Comparison of ENCODE assay signal across 8 cellular contexts in the genomic region with DNA sequence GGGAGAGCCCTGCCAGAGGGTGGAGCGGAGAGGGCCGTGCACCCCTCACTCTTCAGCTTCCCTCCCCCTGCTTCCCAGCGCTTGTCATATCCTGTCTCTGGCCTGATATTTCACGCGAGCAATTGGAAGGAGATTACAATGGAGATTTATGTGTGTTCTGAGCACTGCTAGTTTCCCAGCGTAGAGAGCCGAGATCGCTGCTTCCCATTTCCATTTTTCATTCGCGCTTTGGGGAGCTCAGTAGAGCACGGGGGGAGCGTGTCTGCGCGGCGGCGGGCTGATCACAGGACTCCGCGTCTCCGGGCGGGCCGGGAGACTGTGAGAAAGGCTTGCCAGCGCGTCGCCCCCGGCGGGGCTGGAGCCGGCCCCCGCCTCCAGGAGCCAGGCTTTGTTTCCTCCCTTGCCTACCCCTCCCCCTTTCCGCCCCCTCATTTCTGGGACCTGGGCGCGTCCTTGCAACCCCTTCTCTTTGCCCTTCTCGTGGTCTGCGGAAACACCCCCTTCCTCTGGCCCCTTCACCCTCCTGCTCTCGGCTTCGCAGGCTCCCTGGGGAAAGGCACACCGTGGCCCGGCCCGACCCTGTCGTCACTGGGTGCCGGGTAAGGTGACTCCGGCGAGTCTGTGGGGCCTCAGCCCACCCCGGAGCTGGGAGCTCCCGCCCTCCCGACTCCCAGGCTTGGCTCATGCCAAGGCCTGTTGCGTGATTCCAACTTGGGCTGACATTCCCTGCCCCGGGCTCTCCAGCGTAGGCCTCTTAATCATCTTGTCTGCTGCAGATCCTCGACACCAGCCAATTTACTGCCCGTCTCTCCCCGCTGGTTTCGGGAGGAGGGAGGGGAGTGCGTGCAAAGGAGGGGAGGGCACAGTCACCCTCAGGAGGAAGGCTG. TPM values are rescaled to one million over a fixed set of nuclear protein-coding genes. Genes with fewer than 3 reads are reported as not detected.
A peak's percentile ranks its signal among the peaks of the same experiment; 100 is the strongest.
DNase-seq lines count a peak whose midpoint lies in the region; ATAC-seq, FAIRE-seq and TF ChIP-seq lines count a peak whose summit lies in the region.

No MANE protein-coding gene starts in this region.

- H3K4me1 ChIP-seq in CD8-positive, alpha-beta memory T cell (ENCODE audit: insufficient read depth, low read length) = peaks cover 72% of the 10 kb centered on the region
- peaks cover 44 to 67% of the 10 kb centered on the region in 2 experiments for H3K4me1 ChIP-seq in HCT116 (ENCODE audit: control insufficient read depth in 1 of 2, insufficient read depth in 2 of 2, low read length in 2 of 2)

- H3K9me3 ChIP-seq in CD8-positive, alpha-beta memory T cell (ENCODE audit: low read length) = no peaks in the 10 kb centered on the region
- no peaks in the 10 kb centered on the region for H3K9me3 ChIP-seq in HCT116 (ENCODE audit: control insufficient read depth in 1 of 2, insufficient read depth in 1 of 2, low read depth in 1 of 2, low read length in 2 of 2)

- POLR2A ChIA-PET in CD8-positive, alpha-beta memory T cell (lab: Charles Lee) = interaction anchor here (1.0 kb wide), 1 partner anchor 8 kb away, joined by 3 read pairs; no protein-coding TSS in a partner anchor
- POLR2A ChIA-PET in HCT116 (lab: Charles Lee) = no interaction called here

- H3K36me3 Mint-ChIP-seq in CD8-positive, alpha-beta memory T cell = peaks cover 0 to 3% (median 1%) of the 10 kb centered on the region in 3 donors

- RAD21 ChIA-PET in HCT116 (lab: Charles Lee; ENCODE audit: low non-redundant PET in 1 of 2, low total read pairs in 2 of 2, uncharacterized antibody in 2 of 2, unreplicated experiment in 2 of 2) = no interaction called here

- H3K9me2 ChIP-seq in HCT116 (ENCODE audit: insufficient read depth) = no peaks in the 10 kb centered on the region

- peak overlapping the region; percentile 52 to 89 (median 63) for H3K4me3 Mint-ChIP-seq in CD8-positive, alpha-beta memory T cell

- TF ChIP-seq POLR2A in HCT116 (IDR thresholded peaks at IDR 0.05; ENCODE audit: borderline replicate concordance, extremely low read depth, insufficient read depth, insufficient read length) = no peak

- H3K27me3 ChIP-seq in CD8-positive, alpha-beta memory T cell (ENCODE audit: insufficient read depth, low read length, poor library complexity, severe bottlenecking) = peaks cover 98% of the 10 kb centered on the region
- H3K27me3 ChIP-seq in HCT116 (ENCODE audit: insufficient read depth, low read length) = no peaks in the 10 kb centered on the region

- no peaks in the 10 kb centered on the region for H3K79me2 ChIP-seq in HCT116 (ENCODE audit: insufficient read depth, low read length)

- peak overlapping the region in 2 of 8 donors; percentile 34 to 69 for H3K27ac Mint-ChIP-seq in CD8-positive, alpha-beta memory T cell

- peak overlapping the region; percentile 73; the same call in 1 of the 2 replicates for H3K4me2 ChIP-seq in HCT116 (ENCODE audit: low read length)

- H3K27ac ChIP-seq in CD8-positive, alpha-beta memory T cell (ENCODE audit: low read depth, low read length) = no peak overlapping the region
- H3K27ac ChIP-seq in HCT116 (ENCODE audit: low read depth, low read length) = no peak overlapping the region

- intact Hi-C loops in HCT116 (cut with micrococcal nuclease) = loop anchor here (10.0 kb wide), 1 partner anchor 172 kb away; a partner anchor contains a TSS

- no peak for TF ChIP-seq CTCF in HCT116 (IDR thresholded peaks at IDR 0.05 in 2 of 3, conservative IDR thresholded peaks at IDR 0.05 in 1 of 3; ENCODE audit: borderline replicate concordance in 1 of 3, insufficient read depth in 1 of 3, low read depth in 2 of 3, low read length in 2 of 3)

- H3K9me3 Mint-ChIP-seq in CD8-positive, alpha-beta memory T cell = peaks cover 0 to 18% (median 10%) of the 10 kb centered on the region in 5 donors

- no peak for DNase-seq in CD8-positive, alpha-beta memory T cell
- DNase-seq in HCT116 (ENCODE audit: low read depth, low spot score) (no peak), T1000 (lab: John Stamatoyannopoulos, UW) (peak; percentile 83), fibroblast of gingiva (ENCODE audit: low read depth) (peak; percentile 97), retina (peak; percentile 67), GM19239 (ENCODE audit: insufficient read length, low spot score) (no peak), occipital lobe (lab: John Stamatoyannopoulos, UW) (no peak)
- no peak for DNase-seq in activated naive CD4-positive, alpha-beta T cell treated with Interleukin-2 at 50 U/mL for 16 hours

- no peaks in the 10 kb centered on the region for H3K36me3 ChIP-seq in CD8-positive, alpha-beta memory T cell (ENCODE audit: insufficient read depth, low read length)
- H3K36me3 ChIP-seq in HCT116 (ENCODE audit: control insufficient read depth in 1 of 2, insufficient read depth in 2 of 2, low read length in 2 of 2) = no peaks in the 10 kb centered on the region

- no peak overlapping the region for H3K4me3 ChIP-seq in CD8-positive, alpha-beta memory T cell (ENCODE audit: low read length)
- no peak overlapping the region for H3K4me3 ChIP-seq in HCT116 (replicated peaks in 1 of 2; ENCODE audit: low read depth in 1 of 2, low read length in 2 of 2)

- H3K27me3 Mint-ChIP-seq in CD8-positive, alpha-beta memory T cell = peaks cover 75 to 76% of the 10 kb centered on the region in 2 donors

- H3K4me1 Mint-ChIP-seq in CD8-positive, alpha-beta memory T cell = peaks cover 41 to 59% (median 51%) of the 10 kb centered on the region in 3 donors

- no TSS peak for BruUV-seq in HCT116 (replicated peaks; lab: Mats Ljungman, UMichigan)

- no peak for FAIRE-seq in GM19239 (lab: Jason Lieb, UNC)

- no peaks in the 10 kb centered on the region for H4K20me1 ChIP-seq in HCT116 (ENCODE audit: insufficient read depth)

- ATAC-seq in HCT116 = no peak

- no peak overlapping the region for H3K9ac ChIP-seq in HCT116 (ENCODE audit: low read length)

- no peak for TF ChIP-seq RAD21 in HCT116 (IDR thresholded peaks at IDR 0.05; ENCODE audit: low read depth)

- no peak overlapping the region for H2AFZ ChIP-seq in HCT116 (ENCODE audit: low read depth, low read length, poor library complexity, severe bottlenecking)

- CTCF ChIA-PET in CD8-positive, alpha-beta memory T cell (lab: Charles Lee) = interaction anchor here (1.1 to 1.6 kb wide), 3 partner anchors 8 to 369 kb away, joined by 4 to 5 read pairs (median 4); no protein-coding TSS in a partner anchor
- CTCF ChIA-PET in HCT116 (lab: Charles Lee) = interaction anchor here (0.6 kb wide), 1 partner anchor 37 kb away, joined by 3 read pairs; no protein-coding TSS in a partner anchor

TF ChIP-seq in HCT116, 20 proteins besides CTCF, POLR2A, EP300 and RAD21:
- TF ChIP-seq, protein P1, sequence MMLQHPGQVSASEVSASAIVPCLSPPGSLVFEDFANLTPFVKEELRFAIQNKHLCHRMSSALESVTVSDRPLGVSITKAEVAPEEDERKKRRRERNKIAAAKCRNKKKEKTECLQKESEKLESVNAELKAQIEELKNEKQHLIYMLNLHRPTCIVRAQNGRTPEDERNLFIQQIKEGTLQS (IDR thresholded peaks at IDR 0.05) = no peak
- TF ChIP-seq TCF7L2 (IDR thresholded peaks at IDR 0.05; ENCODE audit: borderline replicate concordance, extremely low read depth, insufficient read depth, insufficient read length) = peak; percentile 74
- TF ChIP-seq SRF (IDR thresholded peaks at IDR 0.05; ENCODE audit: low read depth) = no peak
- TF ChIP-seq ZFX (IDR thresholded peaks at IDR 0.05) = peak; percentile 22; the same call in 1 of the 2 replicates
TF ChIP-seq in HCT116: peak in this region for 2.

RNA-seq across cellular contexts. Expression of a gene that starts 5.8 kb away (rescaled TPM):
- total RNA-seq in CD8-positive, alpha-beta memory T cell = under 1 TPM in 1 of 2 experiments, not detected in 1; 0.16 TPM
- not detected for polyA plus RNA-seq in CD8-positive, alpha-beta memory T cell
- total RNA-seq in HCT116 (2021; ENCODE audit: unreplicated experiment) (3.7 TPM), occipital lobe (3.3 TPM)
- 0.61 and 0.94 TPM in 2 replicates for polyA plus RNA-seq in HCT116 (2012)

RNA-seq across cellular contexts. Expression of a gene that starts 11.6 kb away (rescaled TPM):
- total RNA-seq in CD8-positive, alpha-beta memory T cell = not detected
- polyA plus RNA-seq in CD8-positive, alpha-beta memory T cell = not detected
- total RNA-seq in HCT116 (2021; ENCODE audit: unreplicated experiment) (2.0 TPM), occipital lobe (21.4 TPM)
- polyA plus RNA-seq in HCT116 (2012) = 0.26 and 0.70 TPM in 2 replicates

Comparison
In these comparisons a context has a peak if more than half of its experiments do, and no peak if none do; other contexts are left out.
1. DNase-seq: peak in T1000 (single experiment), fibroblast of gingiva (single experiment) and retina (single experiment); none in CD8-positive, alpha-beta memory T cell (0 of 5), HCT116 (single experiment), GM19239 (single experiment), occipital lobe (single experiment) and activated naive CD4-positive, alpha-beta T cell treated with Interleukin-2 at 50 U/mL for 16 hours (single experiment).